In the genomic region with DNA sequence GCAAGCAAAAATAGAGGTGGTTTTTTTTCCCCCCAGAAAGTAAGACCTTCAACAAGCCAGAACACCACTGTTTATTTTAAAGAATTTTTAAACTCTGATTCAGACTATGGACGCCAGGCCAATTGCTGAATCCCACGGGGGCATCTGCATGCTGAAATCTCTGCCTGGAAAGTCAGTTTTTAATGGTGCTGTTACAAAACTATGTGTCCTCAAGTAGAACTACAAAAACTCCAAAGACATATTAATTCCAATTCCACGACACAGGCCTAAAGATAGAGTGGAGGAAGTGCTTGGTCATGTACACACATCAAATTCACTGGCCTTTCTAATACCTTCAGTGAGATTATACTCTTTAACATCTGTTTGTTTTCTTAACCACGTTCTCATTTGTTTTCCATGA, we compare ENCODE assay signal across 12 cellular contexts.
DNase-seq lines count a peak whose midpoint lies in the region; ATAC-seq and TF ChIP-seq lines count a peak whose summit lies in the region.
"Had no signal": no experiment of that assay in that cellular context is flagged by ENCODE, and none has a peak within 500 bp of the region (broad histone marks: within the 10 kb centered on the region; RNA-seq: fewer than 3 reads in every experiment).

No MANE protein-coding gene starts in this region.

- H3K27me3 Mint-ChIP-seq in activated CD4-positive, alpha-beta T cell treated with anti-CD3 and anti-CD28 coated beads, Interleukin-2, amount 10 ng/mL, durations not matched to agents 24 days and 14 days = peaks cover 4% of the 10 kb centered on the region

- H3K4me3 Mint-ChIP-seq in activated CD4-positive, alpha-beta T cell treated with anti-CD3 and anti-CD28 coated beads, Interleukin-2, amount 10 ng/mL, durations not matched to agents 24 days and 14 days = peak overlapping the region; percentile 49

- no peak for TF ChIP-seq POLR2A in testis (IDR thresholded peaks at IDR 0.05)

- H3K36me3 Mint-ChIP-seq in activated CD4-positive, alpha-beta T cell treated with anti-CD3 and anti-CD28 coated beads, Interleukin-2, amount 10 ng/mL, durations not matched to agents 24 days and 14 days (ENCODE audit: low read depth) = peaks cover 3% of the 10 kb centered on the region

- DNase-seq in activated CD4-positive, alpha-beta T cell treated with anti-CD3 and anti-CD28 coated beads, Interleukin-2, amount 10 ng/mL, durations not matched to agents 24 days and 14 days = no peak
- DNase-seq in activated CD4-positive, alpha-beta T cell treated with anti-CD3 and anti-CD28 coated beads for 48 hours = no peak
- DNase-seq in cardiac fibroblast (ENCODE audit: low read depth in 2 of 2) (peak; percentile 89 to 91), kidney glomerular epithelial cell (lab: John Stamatoyannopoulos, UW) (peak; percentile 3), testis (peak; percentile 62), SIG-M5 (lab: John Stamatoyannopoulos, UW) (no peak)
- no peak for DNase-seq in activated CD4-positive, CD25-positive, alpha-beta regulatory T cell (lab: John Stamatoyannopoulos, UW)
- DNase-seq: mesendoderm; stimulated activated CD4-positive, alpha-beta T cell treated with anti-CD3 and anti-CD28 coated beads, Interleukin-4, amount 100 ng/mL, for 24 hours; upper lobe of right lung had no signal

- H3K4me1 ChIP-seq in testis = peaks cover 5% of the 10 kb centered on the region
- H3K4me1 ChIP-seq: A549, upper lobe of right lung had no signal

- no peaks in the 10 kb centered on the region for H3K9me3 ChIP-seq in testis
- H3K9me3 ChIP-seq: A549, upper lobe of right lung had no signal

- no peaks in the 10 kb centered on the region for H3K9me3 Mint-ChIP-seq in activated CD4-positive, alpha-beta T cell treated with anti-CD3 and anti-CD28 coated beads, Interleukin-2, amount 10 ng/mL, durations not matched to agents 24 days and 14 days

- WGBS in testis, 2 donors = 44 to 68% methylated on average over 4 of the region's 4 CpGs

- peaks cover 40% of the 10 kb centered on the region for H3K4me1 Mint-ChIP-seq in activated CD4-positive, alpha-beta T cell treated with anti-CD3 and anti-CD28 coated beads, Interleukin-2, amount 10 ng/mL, durations not matched to agents 24 days and 14 days

- H3K27ac Mint-ChIP-seq in activated CD4-positive, alpha-beta T cell treated with anti-CD3 and anti-CD28 coated beads, Interleukin-2, amount 10 ng/mL, durations not matched to agents 24 days and 14 days = peak overlapping the region; percentile 74

- H3K36me3 ChIP-seq in testis (ENCODE audit: low read depth, missing control alignments) = no peaks in the 10 kb centered on the region
- H3K36me3 ChIP-seq: upper lobe of right lung had no signal

- peak overlapping the region in 1 of 2 donors; percentile 64 for H3K27ac ChIP-seq in testis
- H3K27ac ChIP-seq: A549, upper lobe of right lung had no signal

- ATAC-seq in GM18873 (IDR thresholded peaks at IDR 0.05; ENCODE audit: low FRiP score, unreplicated experiment) = no peak
- ATAC-seq: A549, upper lobe of right lung had no signal

- intact Hi-C loops in activated CD4-positive, alpha-beta T cell treated with anti-CD3 and anti-CD28 coated beads, Interleukin-2, amount 10 ng/mL, durations not matched to agents 24 days and 14 days (cut with micrococcal nuclease) = no loop called here
- intact Hi-C loops in testis (cut with DNase I; ENCODE audit: low total_unique reads) = no loop called here

- H3K4me3 ChIP-seq in cardiac fibroblast (replicated peaks in 1 of 2; ENCODE audit: low read depth in 2 of 2, low read length in 2 of 2) = no peak overlapping the region
- H3K4me3 ChIP-seq in testis = no peak overlapping the region
- H3K4me3 ChIP-seq: A549, upper lobe of right lung had no signal

- H3K27me3 ChIP-seq in testis = no peaks in the 10 kb centered on the region
- H3K27me3 ChIP-seq: upper lobe of right lung had no signal

- no peak for TF ChIP-seq CTCF in cardiac fibroblast (IDR thresholded peaks at IDR 0.05; ENCODE audit: low read depth, low read length)
- TF ChIP-seq CTCF in testis (IDR thresholded peaks at IDR 0.05) = no peak

Comparison
In these comparisons a context has a peak if more than half of its experiments do, and no peak if none do; other contexts are left out.
1. DNase-seq: peak in cardiac fibroblast (2 of 2), kidney glomerular epithelial cell (single experiment) and testis (single experiment); none in activated CD4-positive, alpha-beta T cell treated with anti-CD3 and anti-CD28 coated beads, Interleukin-2, amount 10 ng/mL, durations not matched to agents 24 days and 14 days (single experiment), activated CD4-positive, alpha-beta T cell treated with anti-CD3 and anti-CD28 coated beads for 48 hours (single experiment), SIG-M5 (single experiment) and activated CD4-positive, CD25-positive, alpha-beta regulatory T cell (0 of 4).